ENCODE assay signal across 14 cellular contexts in genomic region chr22:45690008-45690407, GRCh38. TPM values are rescaled to one million over a fixed set of nuclear protein-coding genes. Genes with fewer than 3 reads are reported as not detected.
DNase-seq lines count a peak whose midpoint lies in the region; ATAC-seq and TF ChIP-seq lines count a peak whose summit lies in the region.
"Had no signal": no experiment of that assay in that cellular context is flagged by ENCODE, and none has a peak within 500 bp of the region (broad histone marks: within the 10 kb centered on the region; RNA-seq: fewer than 3 reads in every experiment).

No MANE protein-coding gene starts in this region.

- H3K9me3 ChIP-seq in CD8-positive, alpha-beta T cell (ENCODE audit: low read length) = no peaks in the 10 kb centered on the region
- H3K9me3 ChIP-seq in T-helper 17 cell (ENCODE audit: control insufficient read depth, low read length, poor library complexity, severe bottlenecking) (no peaks in the 10 kb centered on the region), psoas muscle (no peaks in the 10 kb centered on the region)
- H3K9me3 ChIP-seq: BE2C, MG63 had no signal

- H3K4me3 ChIP-seq in CD8-positive, alpha-beta T cell (ENCODE audit: low read depth, low read length) = no peak overlapping the region
- H3K4me3 ChIP-seq in psoas muscle = no peak overlapping the region
- H3K4me3 ChIP-seq: MG63 had no signal

- CTCF ChIA-PET in CD8-positive, alpha-beta T cell (lab: Charles Lee) = interaction anchor here (0.8 kb wide), 1 partner anchor 288 kb away, joined by 3 read pairs; no protein-coding TSS in a partner anchor

- H3K9me3 Mint-ChIP-seq in CD8-positive, alpha-beta T cell = no peaks in the 10 kb centered on the region
- H3K9me3 Mint-ChIP-seq in HFFc6 = no peaks in the 10 kb centered on the region
- H3K9me3 Mint-ChIP-seq in naive thymus-derived CD8-positive, alpha-beta T cell = no peaks in the 10 kb centered on the region

- no peak for ATAC-seq in CD8-positive, alpha-beta T cell
- no peak for ATAC-seq in T-helper 17 cell
- no peak for ATAC-seq in naive thymus-derived CD8-positive, alpha-beta T cell
- no peak for ATAC-seq in GM18873 (IDR thresholded peaks at IDR 0.05; ENCODE audit: low FRiP score, unreplicated experiment)
- no peak for ATAC-seq in psoas muscle

- peaks cover 47% of the 10 kb centered on the region for H3K4me1 Mint-ChIP-seq in CD8-positive, alpha-beta T cell (ENCODE audit: low read depth)
- H3K4me1 Mint-ChIP-seq in HFFc6 (ENCODE audit: low read depth) = no peaks in the 10 kb centered on the region; the same call in 1 of the 2 replicates
- H3K4me1 Mint-ChIP-seq in T-helper 17 cell = peaks cover 33% of the 10 kb centered on the region
- peaks cover 28 to 47% (median 44%) of the 10 kb centered on the region in 4 donors for H3K4me1 Mint-ChIP-seq in naive thymus-derived CD8-positive, alpha-beta T cell

- POLR2A ChIA-PET in CD8-positive, alpha-beta T cell (lab: Charles Lee) = no interaction called here
- POLR2A ChIA-PET in naive thymus-derived CD8-positive, alpha-beta T cell (lab: Charles Lee) = no interaction called here

- intact Hi-C loops in CD8-positive, alpha-beta T cell (cut with DNase I, micrococcal nuclease) = no loop called here
- intact Hi-C loops in psoas muscle (cut with DNase I) = no loop called here

- no peak overlapping the region for H3K27ac ChIP-seq in CD8-positive, alpha-beta T cell (ENCODE audit: low read depth, low read length)
- H3K27ac ChIP-seq in psoas muscle = no peak overlapping the region

- H3K36me3 Mint-ChIP-seq in CD8-positive, alpha-beta T cell = peaks cover 53% of the 10 kb centered on the region
- H3K36me3 Mint-ChIP-seq in HFFc6 (ENCODE audit: low read depth) (peaks cover 63% of the 10 kb centered on the region), T-helper 17 cell (ENCODE audit: low read depth) (peaks cover 6% of the 10 kb centered on the region)
- H3K36me3 Mint-ChIP-seq in naive thymus-derived CD8-positive, alpha-beta T cell = peaks cover 0 to 57% (median 11%) of the 10 kb centered on the region in 3 donors

- H3K27me3 Mint-ChIP-seq in CD8-positive, alpha-beta T cell (ENCODE audit: low read depth) = no peaks in the 10 kb centered on the region
- H3K27me3 Mint-ChIP-seq in HFFc6 (ENCODE audit: insufficient read depth) (no peaks in the 10 kb centered on the region), T-helper 17 cell (no peaks in the 10 kb centered on the region)
- no peaks in the 10 kb centered on the region for H3K27me3 Mint-ChIP-seq in naive thymus-derived CD8-positive, alpha-beta T cell

- no peaks in the 10 kb centered on the region for H3K4me1 ChIP-seq in CD8-positive, alpha-beta T cell (ENCODE audit: insufficient read depth, low read length)
- peaks cover 43% of the 10 kb centered on the region for H3K4me1 ChIP-seq in psoas muscle

- H3K4me3 Mint-ChIP-seq in CD8-positive, alpha-beta T cell = no peak overlapping the region
- peak overlapping the region; percentile 83 for H3K4me3 Mint-ChIP-seq in HFFc6
- no peak overlapping the region for H3K4me3 Mint-ChIP-seq in T-helper 17 cell
- H3K4me3 Mint-ChIP-seq in naive thymus-derived CD8-positive, alpha-beta T cell = no peak overlapping the region

- H3K27me3 ChIP-seq in CD8-positive, alpha-beta T cell (ENCODE audit: insufficient read depth, low read length) = no peaks in the 10 kb centered on the region
- no peaks in the 10 kb centered on the region for H3K27me3 ChIP-seq in psoas muscle (ENCODE audit: insufficient read depth in 3 of 3, low read length in 2 of 3)
- H3K27me3 ChIP-seq: BE2C, MG63 had no signal

- peaks cover 4% of the 10 kb centered on the region for H3K36me3 ChIP-seq in CD8-positive, alpha-beta T cell (ENCODE audit: insufficient read depth, low read length)
- H3K36me3 ChIP-seq in psoas muscle (ENCODE audit: insufficient read depth in 1 of 2, low read depth in 1 of 2) = peaks cover 5 to 55% of the 10 kb centered on the region in 2 donors

- DNase-seq in CD8-positive, alpha-beta T cell = no peak
- DNase-seq in HFFc6 = no peak
- DNase-seq in T-helper 17 cell = no peak
- DNase-seq in naive thymus-derived CD8-positive, alpha-beta T cell = no peak
- DNase-seq in psoas muscle = no peak
- no peak for DNase-seq in NCI-H2171 treated with DMSO at 0.1 percent for 48 hours (lab: John Stamatoyannopoulos, UW)
- DNase-seq: BE2C, KG1, MG63, NCI-H1105, NCI-H1694 treated with DMSO at 0.1 percent for 48 hours, NCI-H82, SIG-M5 had no signal

- H3K27ac Mint-ChIP-seq in CD8-positive, alpha-beta T cell = peak overlapping the region; percentile 10
- peak overlapping the region; percentile 96 for H3K27ac Mint-ChIP-seq in HFFc6
- H3K27ac Mint-ChIP-seq in T-helper 17 cell = peak overlapping the region; percentile 27
- H3K27ac Mint-ChIP-seq in naive thymus-derived CD8-positive, alpha-beta T cell = peak overlapping the region in 7 of 10 donors; percentile 6 to 73 (median 56)

- no peak for TF ChIP-seq CTCF in CD8-positive, alpha-beta T cell (IDR thresholded peaks at IDR 0.05)
- no peak for TF ChIP-seq CTCF in HFFc6 (IDR thresholded peaks at IDR 0.05)
- no peak for TF ChIP-seq CTCF in psoas muscle (IDR thresholded peaks at IDR 0.05)

- WGBS in psoas muscle, 3 donors = 98 to 100% (median 99%) methylated on average over 2 of the region's 2 CpGs

RNA-seq across cellular contexts. Expression of gene ATXN10, which starts 18.4 kb away (rescaled TPM):
- total RNA-seq in CD8-positive, alpha-beta T cell = 10 to 100 TPM; 35.4 to 37.7 TPM
- 100 to 1,000 TPM; 287 to 426 (median 370) TPM for total RNA-seq in HFFc6 (2021; fragmentation: NEBNext Ultra II Directional; extraction: Animal tissue kit (Norgen Biotek cat#: 25700))
- total RNA-seq in T-helper 17 cell (10 to 100 TPM; 52.9 to 55.7 TPM), psoas muscle (100 to 1,000 TPM in 3 of 4 donors, 10 to 100 TPM in 1; 79.9 to 173 (median 137) TPM)
- 10 to 100 TPM; 77.4 to 78.0 TPM for total RNA-seq in naive thymus-derived CD8-positive, alpha-beta T cell
- polyA plus RNA-seq in naive thymus-derived CD8-positive, alpha-beta T cell = 100 to 1,000 TPM in 1 of 3 donors, 10 to 100 TPM in 2; 91.1 to 117 (median 96.0) TPM
- polyA plus RNA-seq in psoas muscle = 100 to 1,000 TPM in 1 of 3 donors, 10 to 100 TPM in 2; 57.7 to 115 (median 59.4) TPM

Comparison
In these comparisons a context has a peak if more than half of its experiments do, and no peak if none do; other contexts are left out.
1. H3K27ac Mint-ChIP-seq: peak in every context shown above with its lines; median percentile 96 in HFFc6; 56 in naive thymus-derived CD8-positive, alpha-beta T cell; 27 in T-helper 17 cell; 10 in CD8-positive, alpha-beta T cell.